In genomic region chr1:218108034-218108433, GRCh38 we compare ENCODE assay signal across 17 cellular contexts.
A peak's percentile ranks its signal among the peaks of the same experiment; 100 is the strongest.
DNase-seq lines count a peak whose midpoint lies in the region; TF ChIP-seq lines count a peak whose summit lies in the region.
"Had no signal": no experiment of that assay in that cellular context is flagged by ENCODE, and none has a peak within 500 bp of the region (broad histone marks: within the 10 kb centered on the region; RNA-seq: fewer than 3 reads in every experiment).

No MANE protein-coding gene starts in this region.

- no peaks in the 10 kb centered on the region for H3K79me2 ChIP-seq in OCI-LY3 (ENCODE audit: low read length)
- no peaks in the 10 kb centered on the region for H3K79me2 ChIP-seq in neural cell (replicated peaks; ENCODE audit: insufficient read depth, low read length)

- peaks cover 19% of the 10 kb centered on the region for H3K4me1 ChIP-seq in OCI-LY3 (ENCODE audit: low read length)
- H3K4me1 ChIP-seq: BE2C, BLaER1 had no signal

- TF ChIP-seq CTCF in OCI-LY3 (IDR thresholded peaks at IDR 0.05; ENCODE audit: low read depth, low read length): no peak
- TF ChIP-seq CTCF in neural cell (IDR thresholded peaks at IDR 0.05; ENCODE audit: poor library complexity, severe bottlenecking): no peak

- H3K9me3 ChIP-seq in OCI-LY3 (ENCODE audit: insufficient read depth, low read length): no peaks in the 10 kb centered on the region
- H3K9me3 ChIP-seq in neural cell (ENCODE audit: low read length): no peaks in the 10 kb centered on the region
- H3K9me3 ChIP-seq: BE2C, BLaER1 had no signal

- H3K27ac ChIP-seq in OCI-LY3 (ENCODE audit: low read length): no peak overlapping the region
- H3K27ac ChIP-seq in neural cell (ENCODE audit: low read length): no peak overlapping the region
- H3K27ac ChIP-seq: BLaER1 had no signal

- H2AFZ ChIP-seq in OCI-LY3 (ENCODE audit: low read depth, low read length) (no peak overlapping the region), neural cell (ENCODE audit: low read depth, low read length) (no peak overlapping the region)

- TF ChIP-seq EP300 in neural cell (conservative IDR thresholded peaks at IDR 0.05; ENCODE audit: poor library complexity, severe bottlenecking): peak; percentile 38

- H3K36me3 ChIP-seq in OCI-LY3 (replicated peaks; ENCODE audit: low read depth, low read length) (no peaks in the 10 kb centered on the region), neural cell (ENCODE audit: insufficient read depth, low read length) (no peaks in the 10 kb centered on the region)
- H3K36me3 ChIP-seq: BE2C, BLaER1 had no signal

- H3K4me2 ChIP-seq in OCI-LY3 (ENCODE audit: low read length) (peak overlapping the region; percentile 29; the same call in 1 of the 2 replicates), neural cell (ENCODE audit: low read length) (no peak overlapping the region)
- H3K4me2 ChIP-seq: BLaER1 had no signal

- no peaks in the 10 kb centered on the region for H3F3A ChIP-seq in neural cell (ENCODE audit: insufficient read depth, low read length, poor library complexity, severe bottlenecking)

- H3K27me3 ChIP-seq in OCI-LY3 (ENCODE audit: low read depth, low read length) (no peaks in the 10 kb centered on the region), neural cell (ENCODE audit: insufficient read depth, low read depth, low read length) (no peaks in the 10 kb centered on the region)
- H3K27me3 ChIP-seq: BE2C, BLaER1 had no signal

- no peaks in the 10 kb centered on the region for H3K9me2 ChIP-seq in neural cell (ENCODE audit: insufficient read depth, low read length)

- no peak overlapping the region for H3K4me3 ChIP-seq in OCI-LY3 (ENCODE audit: low read length)
- no peak overlapping the region for H3K4me3 ChIP-seq in neural cell (ENCODE audit: low read length)
- H3K4me3 ChIP-seq: BLaER1 had no signal

- DNase-seq in SK-N-DZ (ENCODE audit: low spot score) (peak; percentile 95), DMS114 treated with DMSO at 0.1 percent for 48 hours (lab: John Stamatoyannopoulos, UW; ENCODE audit: unreplicated experiment) (no peak), epidermal melanocyte (ENCODE audit: insufficient read length, low spot score) (no peak)
- DNase-seq: 8988T; ACHN; BE2C; C1 segment of cervical spinal cord; CD4-positive, alpha-beta memory T cell; CD4-positive, CD25-positive, alpha-beta regulatory T cell; CD8-positive, alpha-beta memory T cell; COR-L47; DMS 273 treated with DMSO at 0.1 percent for 48 hours; DMS79 treated with DMSO at 0.1 percent for 48 hours; GF-D8 had no signal

- H4K20me1 ChIP-seq in OCI-LY3 (ENCODE audit: insufficient read depth, low read length) (no peaks in the 10 kb centered on the region), neural cell (ENCODE audit: insufficient read depth) (no peaks in the 10 kb centered on the region)
- H4K20me1 ChIP-seq: BLaER1 had no signal

- H3K9ac ChIP-seq in OCI-LY3 (ENCODE audit: low read length) (no peak overlapping the region), neural cell (ENCODE audit: low read length) (no peak overlapping the region)
- H3K9ac ChIP-seq: BLaER1 had no signal

- no peak for TF ChIP-seq RAD21 in neural cell (conservative IDR thresholded peaks at IDR 0.05)

TF ChIP-seq in neural cell, 6 proteins besides CTCF, POLR2A, EP300 and RAD21:
- TF ChIP-seq SMC3 (conservative IDR thresholded peaks at IDR 0.05; ENCODE audit: poor library complexity): no peak
- TF ChIP-seq MXI1 (conservative IDR thresholded peaks at IDR 0.05; ENCODE audit: poor library complexity, severe bottlenecking): no peak
- TF ChIP-seq POLR2AphosphoS5 (IDR thresholded peaks at IDR 0.05): peak; percentile 43
